15 cellular contexts compared by ENCODE assay signal in the genomic region with DNA sequence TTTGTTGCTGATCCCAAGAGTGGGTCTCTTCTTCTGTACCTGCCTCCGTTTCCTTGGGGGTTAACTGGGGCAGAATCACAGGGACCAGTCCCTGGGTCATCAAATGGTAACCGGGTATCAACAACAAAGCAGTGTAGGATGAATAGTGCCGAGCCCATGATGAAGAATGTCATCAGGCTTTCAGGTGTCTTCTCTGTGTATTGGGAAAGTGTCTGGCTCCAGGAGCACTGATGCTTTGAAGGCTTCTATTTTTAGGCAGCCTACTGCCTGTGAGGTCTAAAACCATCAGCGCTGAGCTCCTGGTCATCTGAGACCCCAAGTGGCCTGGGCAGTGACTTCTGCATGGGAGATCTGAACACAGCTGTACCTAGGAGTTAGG. TPM values are rescaled to one million over a fixed set of nuclear protein-coding genes. Genes with fewer than 3 reads are reported as not detected.
A peak's percentile ranks its signal among the peaks of the same experiment; 100 is the strongest.
DNase-seq lines count a peak whose midpoint lies in the region; ATAC-seq, FAIRE-seq and TF ChIP-seq lines count a peak whose summit lies in the region.
"Had no signal": no experiment of that assay in that cellular context is flagged by ENCODE, and none has a peak within 500 bp of the region (broad histone marks: within the 10 kb centered on the region; RNA-seq: fewer than 3 reads in every experiment).

No MANE protein-coding gene starts in this region.

- H3K36me3 ChIP-seq in HepG2 (replicated peaks in 1 of 2; ENCODE audit: control insufficient read depth in 1 of 2, insufficient read depth in 2 of 2, low read length in 2 of 2), result no peaks in the 10 kb centered on the region
- no peaks in the 10 kb centered on the region for H3K36me3 ChIP-seq in suprapubic skin
- H3K36me3 ChIP-seq: BLaER1 treated with 17β-estradiol and CSF1 and Interleukin-3, amounts not matched to agents 10 nM and 100 nM had no signal

- no peaks in the 10 kb centered on the region for H3K9me3 ChIP-seq in HepG2 (ENCODE audit: low read length)
- H3K9me3 ChIP-seq in suprapubic skin, result no peaks in the 10 kb centered on the region

- H3K27me3 Mint-ChIP-seq in activated CD8-positive, alpha-beta memory T cell treated with anti-CD3 and anti-CD28 coated beads, Interleukin-2, amount 10 ng/mL, durations not matched to agents 7 days and 5 days, result no peaks in the 10 kb centered on the region

- peak; percentile 17 for DNase-seq in activated CD8-positive, alpha-beta memory T cell treated with anti-CD3 and anti-CD28 coated beads, Interleukin-2, amount 50 U/mL, for 48 hours
- DNase-seq in activated CD8-positive, alpha-beta memory T cell treated with anti-CD3 and anti-CD28 coated beads, Interleukin-2, amount 10 ng/mL, durations not matched to agents 7 days and 5 days, result no peak
- no peak for DNase-seq in HepG2 (ENCODE audit: low spot score)
- DNase-seq in suprapubic skin (ENCODE audit: low spot score in 2 of 2), result peak; percentile 18 to 43
- no peak for DNase-seq in NK-92 (lab: John Stamatoyannopoulos, UW; ENCODE audit: unreplicated experiment)
- DNase-seq in kidney glomerular epithelial cell (lab: John Stamatoyannopoulos, UW), result no peak
- no peak for DNase-seq in superior temporal gyrus (ENCODE audit: extremely low spot score)
- DNase-seq: NCI-H2171, NCI-H446 treated with DMSO at 0.1 percent for 48 hours had no signal

- TF ChIP-seq CTCF in VCaP (conservative IDR thresholded peaks at IDR 0.05) (no peak), HepG2 (CRISPR knock-in tag; IDR thresholded peaks at IDR 0.05) (no peak), suprapubic skin (IDR thresholded peaks at IDR 0.05) (no peak)

- no peak for FAIRE-seq in HepG2 (lab: Jason Lieb, UNC)
- FAIRE-seq: K562 had no signal

- BruUV-seq in HepG2 (replicated peaks; lab: Mats Ljungman, UMichigan), result no TSS peak

- TF ChIP-seq EP300 in HepG2 (IDR thresholded peaks at IDR 0.05; ENCODE audit: low read depth in 2 of 2, low read length in 2 of 2) (no peak), HepG2 (CRISPR knock-in tag; IDR thresholded peaks at IDR 0.05; ENCODE audit: borderline replicate concordance) (no peak), suprapubic skin (IDR thresholded peaks at IDR 0.05) (no peak)

- WGBS in HepG2 (ENCODE audit: low lambda C conversion rate), result 3% methylated on average over 3 of the region's 4 CpGs
- WGBS in suprapubic skin, result 67% methylated on average over 3 of the region's 4 CpGs

- CTCF ChIA-PET in activated CD8-positive, alpha-beta memory T cell treated with anti-CD3 and anti-CD28 coated beads, Interleukin-2, amount 10 ng/mL, durations not matched to agents 7 days and 5 days (lab: Charles Lee), result no interaction called here
- CTCF ChIA-PET in HepG2 (lab: Yijun Ruan, JAX; ENCODE audit: low intra/inter-chr PET ratio, low total read pairs), result no interaction called here

- H3K4me1 Mint-ChIP-seq in activated CD8-positive, alpha-beta memory T cell treated with anti-CD3 and anti-CD28 coated beads, Interleukin-2, amount 10 ng/mL, durations not matched to agents 7 days and 5 days, result no peaks in the 10 kb centered on the region

- peaks cover 22% of the 10 kb centered on the region for H3K4me1 ChIP-seq in HepG2 (ENCODE audit: insufficient read depth, low read length)
- no peaks in the 10 kb centered on the region for H3K4me1 ChIP-seq in suprapubic skin
- H3K4me1 ChIP-seq: BLaER1 treated with 17β-estradiol and CSF1 and Interleukin-3, amounts not matched to agents 10 nM and 100 nM had no signal

- intact Hi-C loops in HepG2 (cut with micrococcal nuclease; ENCODE audit: unreplicated experiment), result no loop called here

- no peaks in the 10 kb centered on the region for H3K79me2 ChIP-seq in HepG2 (ENCODE audit: insufficient read depth, low read length)

- no peak overlapping the region for H3K4me3 Mint-ChIP-seq in activated CD8-positive, alpha-beta memory T cell treated with anti-CD3 and anti-CD28 coated beads, Interleukin-2, amount 10 ng/mL, durations not matched to agents 7 days and 5 days

- POLR2A ChIA-PET in HepG2 (lab: Yijun Ruan, JAX), result no interaction called here

- no peaks in the 10 kb centered on the region for H4K20me1 ChIP-seq in HepG2 (ENCODE audit: insufficient read depth, low read length)

- in situ Hi-C loops in HepG2 (cut with HindIII; ENCODE audit: extremely low pct_ligation_motif_present, low pct_unique_long_range_greater_than_20kb), result no loop called here

- peaks cover 5 to 19% of the 10 kb centered on the region in 2 experiments; a peak in 4 of 5 replicates for H3K27me3 ChIP-seq in HepG2 (ENCODE audit: control insufficient read depth in 1 of 2, insufficient read depth in 2 of 2, low read length in 2 of 2)
- peaks cover 10% of the 10 kb centered on the region for H3K27me3 ChIP-seq in suprapubic skin
- H3K27me3 ChIP-seq: BLaER1 treated with 17β-estradiol and CSF1 and Interleukin-3, amounts not matched to agents 10 nM and 100 nM had no signal

- no peak overlapping the region for H3K9ac ChIP-seq in HepG2 (ENCODE audit: insufficient read depth, low read depth, low read length)
- H3K9ac ChIP-seq: BLaER1 treated with 17β-estradiol and CSF1 and Interleukin-3, amounts not matched to agents 10 nM and 100 nM; GM23248 had no signal

- TF ChIP-seq RAD21 in HepG2 (CRISPR knock-in tag; IDR thresholded peaks at IDR 0.05), result no peak

- H3K36me3 Mint-ChIP-seq in activated CD8-positive, alpha-beta memory T cell treated with anti-CD3 and anti-CD28 coated beads, Interleukin-2, amount 10 ng/mL, durations not matched to agents 7 days and 5 days, result no peaks in the 10 kb centered on the region

- H3K4me2 ChIP-seq in HepG2 (ENCODE audit: low read depth, low read length), result no peak overlapping the region
- H3K4me2 ChIP-seq: BLaER1 treated with 17β-estradiol and CSF1 and Interleukin-3, amounts not matched to agents 10 nM and 100 nM had no signal

- H3K27ac ChIP-seq in VCaP (peak overlapping the region; percentile 71), HepG2 (ENCODE audit: extremely low read length, insufficient read depth, low read length) (no peak overlapping the region), suprapubic skin (no peak overlapping the region)
- H3K27ac ChIP-seq: BLaER1 treated with 17β-estradiol and CSF1 and Interleukin-3, amounts not matched to agents 10 nM and 100 nM; GM23248 had no signal

- no peak for ATAC-seq in activated CD8-positive, alpha-beta memory T cell treated with anti-CD3 and anti-CD28 coated beads, Interleukin-2, amount 10 ng/mL, durations not matched to agents 7 days and 5 days
- ATAC-seq in HepG2, result no peak; the same call in 2 of the 3 replicates
- ATAC-seq: K562 had no signal

- TF ChIP-seq POLR2A in HepG2 (IDR thresholded peaks at IDR 0.05; ENCODE audit: insufficient read depth in 1 of 2, low read depth in 2 of 2, low read length in 2 of 2) (no peak), suprapubic skin (IDR thresholded peaks at IDR 0.05) (no peak)

- H3K4me3 ChIP-seq in HepG2 (replicated peaks in 1 of 3; ENCODE audit: insufficient read depth in 1 of 3, low read depth in 2 of 3, low read length in 3 of 3) (no peak overlapping the region), suprapubic skin (no peak overlapping the region)
- H3K4me3 ChIP-seq: BLaER1 treated with 17β-estradiol and CSF1 and Interleukin-3, amounts not matched to agents 10 nM and 100 nM; GM23248; K562 had no signal

- no peaks in the 10 kb centered on the region for H3K9me3 Mint-ChIP-seq in activated CD8-positive, alpha-beta memory T cell treated with anti-CD3 and anti-CD28 coated beads, Interleukin-2, amount 10 ng/mL, durations not matched to agents 7 days and 5 days (ENCODE audit: low read depth)

- no peak overlapping the region for H3K27ac Mint-ChIP-seq in activated CD8-positive, alpha-beta memory T cell treated with anti-CD3 and anti-CD28 coated beads, Interleukin-2, amount 10 ng/mL, durations not matched to agents 7 days and 5 days

- no peak overlapping the region for H2AFZ ChIP-seq in HepG2 (ENCODE audit: low read length)
- H2AFZ ChIP-seq: GM23248 had no signal

TF ChIP-seq in HepG2, 621 proteins besides CTCF, POLR2A, EP300 and RAD21:
- TF ChIP-seq, protein P1, sequence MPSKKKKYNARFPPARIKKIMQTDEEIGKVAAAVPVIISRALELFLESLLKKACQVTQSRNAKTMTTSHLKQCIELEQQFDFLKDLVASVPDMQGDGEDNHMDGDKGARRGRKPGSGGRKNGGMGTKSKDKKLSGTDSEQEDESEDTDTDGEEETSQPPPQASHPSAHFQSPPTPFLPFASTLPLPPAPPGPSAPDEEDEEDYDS (CRISPR knock-in tag; IDR thresholded peaks at IDR 0.05), result no peak
- 0 out of 2 replicates have a peak, but pooled peaks have one; percentile 15 for TF ChIP-seq ZNF263 (CRISPR knock-in tag; IDR thresholded peaks at IDR 0.05)

RNA-seq across cellular contexts. Expression of a gene that starts 48.2 kb away (rescaled TPM):
- total RNA-seq in activated CD8-positive, alpha-beta memory T cell treated with anti-CD3 and anti-CD28 coated beads, Interleukin-2, amount 10 ng/mL, durations not matched to agents 7 days and 5 days, result not detected
- 1.7 and 1.9 TPM in 2 replicates for total RNA-seq in HepG2 (2016; rRNA removed; fragmentation: Illumina TruSeq; extraction: Trizol)
- 0.10 and 0.53 TPM in 2 replicates for total RNA-seq in HepG2 (2016; cell fraction: cytosol; rRNA removed; fragmentation: Illumina TruSeq; extraction: Trizol; ENCODE audit: low read depth)
- total RNA-seq in HepG2 (2016; cell fraction: insoluble cytoplasmic fraction; rRNA removed; fragmentation: Illumina TruSeq; extraction: Trizol), result 1.3 and 2.2 TPM in 2 replicates
- total RNA-seq in HepG2 (2016; cell fraction: membrane; rRNA removed; fragmentation: Illumina TruSeq; extraction: Trizol), result 0.80 and 1.6 TPM in 2 replicates
- total RNA-seq in HepG2 (2016; cell fraction: nucleus; rRNA removed; fragmentation: Illumina TruSeq; extraction: Trizol), result 1.3 TPM in 2 replicates
- polyA plus RNA-seq in HepG2 (2011; rRNA removed), result 3.4 and 4.9 TPM in 2 replicates
- 1.9 and 3.3 TPM in 2 replicates for polyA plus RNA-seq in HepG2 (2011; cell fraction: cytosol; rRNA removed)
- polyA plus RNA-seq in HepG2 (2011; cell fraction: nucleus; rRNA removed), result 12.2 and 16.4 TPM in 2 replicates
- polyA plus RNA-seq in HepG2 (2012), result 3.5 and 6.3 TPM in 2 replicates
- 0.17 TPM in 2 replicates for polyA plus RNA-seq in HepG2 (2016; cell fraction: cytosol; fragmentation: Illumina TruSeq; extraction: Trizol; ENCODE audit: low read depth)
- polyA plus RNA-seq in HepG2 (2016; cell fraction: insoluble cytoplasmic fraction; fragmentation: Illumina TruSeq; extraction: Trizol; ENCODE audit: low read depth), result 1.8 and 2.1 TPM in 2 replicates
- 0.12 and 0.47 TPM in 2 replicates for polyA plus RNA-seq in HepG2 (2016; cell fraction: membrane; fragmentation: Illumina TruSeq; extraction: Trizol; ENCODE audit: low read depth)
- polyA plus RNA-seq in HepG2 (2016; cell fraction: nucleus; fragmentation: Illumina TruSeq; extraction: Trizol; ENCODE audit: insufficient read depth, low read depth), result 3.9 and 4.1 TPM in 2 replicates
- polyA minus RNA-seq in HepG2 (2011; rRNA and poly(A)+ RNA removed; ENCODE audit: low replicate concordance), result 9.0 TPM in 1 of 2 replicates, not detected in the other
- 4.0 and 5.5 TPM in 2 replicates for polyA minus RNA-seq in HepG2 (2011; cell fraction: cytosol; rRNA and poly(A)+ RNA removed)
- 4.5 and 5.2 TPM in 2 replicates for polyA minus RNA-seq in HepG2 (2011; cell fraction: nucleus; rRNA and poly(A)+ RNA removed)
- under 1 TPM in 2 of 4 donors, not detected in 2; 0.21 to 0.68 TPM for total RNA-seq in suprapubic skin
- total RNA-seq: G401, GM23248, Right ventricle myocardium inferior had no signal
- polyA plus RNA-seq: GM23248, K562 had no signal

Comparison
In these comparisons a context has a peak if more than half of its experiments do, and no peak if none do; other contexts are left out.
1. DNase-seq: peak in activated CD8-positive, alpha-beta memory T cell treated with anti-CD3 and anti-CD28 coated beads, Interleukin-2, amount 50 U/mL, for 48 hours (single experiment) and suprapubic skin (2 of 2); none in activated CD8-positive, alpha-beta memory T cell treated with anti-CD3 and anti-CD28 coated beads, Interleukin-2, amount 10 ng/mL, durations not matched to agents 7 days and 5 days (single experiment), HepG2 (single experiment), NK-92 (single experiment), kidney glomerular epithelial cell (single experiment) and superior temporal gyrus (single experiment).